8 cellular contexts compared by ENCODE assay signal in the genomic region with DNA sequence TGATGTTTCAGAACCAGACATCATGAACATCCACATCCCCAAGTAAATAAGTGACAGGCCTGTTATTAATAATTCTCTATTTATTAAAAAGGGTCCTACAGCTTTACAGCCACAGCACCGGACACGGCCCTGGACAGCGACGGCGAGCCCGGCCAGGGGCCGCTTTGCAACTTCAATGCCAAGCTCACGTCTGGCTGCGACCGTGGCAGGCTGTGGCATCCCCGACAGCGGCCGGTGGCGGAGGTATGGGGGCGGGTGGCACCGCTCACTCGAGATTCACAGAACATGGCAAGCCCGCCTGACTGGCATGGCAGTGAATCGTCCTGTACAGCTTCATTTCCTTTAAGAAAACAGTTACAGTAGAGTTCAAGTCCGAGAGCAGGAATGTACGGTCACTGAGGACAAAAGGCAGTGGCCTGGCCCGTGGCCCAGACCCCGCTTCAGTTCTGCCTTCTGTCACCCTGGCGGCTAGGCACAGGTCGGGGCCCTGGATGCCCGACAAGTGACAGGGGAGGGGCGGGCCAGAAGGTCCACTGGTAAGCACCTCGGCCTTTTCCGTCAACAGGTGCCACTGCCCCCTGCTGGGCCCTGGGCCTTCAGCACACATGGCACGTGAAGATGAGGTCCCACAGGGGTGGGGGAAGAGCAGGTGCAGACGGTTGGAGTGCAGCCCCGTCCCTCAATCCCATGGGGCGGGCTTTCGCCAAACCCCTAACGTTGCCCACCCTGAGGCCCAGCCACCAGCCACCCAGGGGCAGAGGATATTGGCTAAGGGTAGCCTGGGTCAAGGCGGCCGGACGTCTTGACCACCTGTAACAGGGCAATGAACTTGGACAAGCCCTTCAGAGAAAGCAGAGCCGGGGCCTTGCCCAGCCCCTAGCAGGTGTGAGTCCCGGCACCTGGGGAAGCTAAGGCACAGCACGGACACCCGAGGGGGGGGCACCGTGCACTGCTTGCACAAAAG. TPM values are rescaled to one million over a fixed set of nuclear protein-coding genes. Genes with fewer than 3 reads are reported as not detected.
A peak's percentile ranks its signal among the peaks of the same experiment; 100 is the strongest.
DNase-seq lines count a peak whose midpoint lies in the region; TF ChIP-seq lines count a peak whose summit lies in the region.

No MANE protein-coding gene starts in this region.

- DNase-seq in activated CD4-positive, alpha-beta T cell treated with anti-CD3 and anti-CD28 coated beads for 48 hours, result peak; percentile 47
- no peak for DNase-seq in activated CD4-positive, alpha-beta T cell treated with anti-CD3 and anti-CD28 coated beads, Interleukin-2, amount 50 U/mL, for 1 hour
- DNase-seq in right atrium auricular region (ENCODE audit: low spot score), result no peak
- DNase-seq in occipital lobe (lab: John Stamatoyannopoulos, UW), result no peak
- no peak for DNase-seq in HEK293T (ENCODE audit: extremely low spot score)
- no peak for DNase-seq in cerebellar nuclear complex (lab: John Stamatoyannopoulos, UW)

- CTCF ChIA-PET in HEK293T (lab: Yijun Ruan, JAX), result interaction anchor here (0.8 kb wide), 1 partner anchor 12 kb away, joined by 3 read pairs; no protein-coding TSS in a partner anchor

- H3K27ac ChIP-seq in VCaP (no peak overlapping the region), right atrium auricular region (peak overlapping the region; percentile 74 to 82), temporal lobe (ENCODE audit: low read depth, low read length) (peak overlapping the region; percentile 68)

- POLR2A ChIA-PET in HEK293T (lab: Yijun Ruan, JAX), result interaction anchor here (0.9 to 1.5 kb wide), 2 partner anchors 15 to 367 kb away, joined by 3 to 4 read pairs; a partner anchor contains a TSS

- H3K4me3 ChIP-seq in right atrium auricular region, result no peak overlapping the region

- H3K9me3 ChIP-seq in right atrium auricular region, result no peaks in the 10 kb centered on the region

- H3K27me3 ChIP-seq in right atrium auricular region, result no peaks in the 10 kb centered on the region

- peaks cover 33% of the 10 kb centered on the region for H3K36me3 ChIP-seq in right atrium auricular region

- peak; percentile 70 for TF ChIP-seq CTCF in VCaP (conservative IDR thresholded peaks at IDR 0.05)
- peak in 1 of 2 donors; percentile 52 for TF ChIP-seq CTCF in right atrium auricular region (IDR thresholded peaks at IDR 0.05)

- peaks cover 0 to 79% of the 10 kb centered on the region in 2 donors for H3K4me1 ChIP-seq in right atrium auricular region

TF ChIP-seq in HEK293T, 16 proteins besides CTCF, POLR2A, EP300 and RAD21:
- TF ChIP-seq ELF4 (IDR thresholded peaks at IDR 0.05), result no peak
- TF ChIP-seq, protein P1, sequence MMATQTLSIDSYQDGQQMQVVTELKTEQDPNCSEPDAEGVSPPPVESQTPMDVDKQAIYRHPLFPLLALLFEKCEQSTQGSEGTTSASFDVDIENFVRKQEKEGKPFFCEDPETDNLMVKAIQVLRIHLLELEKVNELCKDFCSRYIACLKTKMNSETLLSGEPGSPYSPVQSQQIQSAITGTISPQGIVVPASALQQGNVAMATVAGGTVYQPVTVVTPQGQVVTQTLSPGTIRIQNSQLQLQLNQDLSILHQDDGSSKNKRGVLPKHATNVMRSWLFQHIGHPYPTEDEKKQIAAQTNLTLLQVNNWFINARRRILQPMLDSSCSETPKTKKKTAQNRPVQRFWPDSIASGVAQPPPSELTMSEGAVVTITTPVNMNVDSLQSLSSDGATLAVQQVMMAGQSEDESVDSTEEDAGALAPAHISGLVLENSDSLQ (IDR thresholded peaks at IDR 0.05), result no peak
- no peak for TF ChIP-seq BHLHE40 (IDR thresholded peaks at IDR 0.05; ENCODE audit: borderline replicate concordance)
- no peak for TF ChIP-seq TARDBP (IDR thresholded peaks at IDR 0.05)
- no peak for TF ChIP-seq FOXA1 (IDR thresholded peaks at IDR 0.05)
- no peak for TF ChIP-seq SP1 (IDR thresholded peaks at IDR 0.05)
- no peak for TF ChIP-seq FOXK2 (IDR thresholded peaks at IDR 0.05)

RNA-seq across cellular contexts. Expression of a gene that starts 30.3 kb away (rescaled TPM):
- 10 to 100 TPM; 32.4 to 43.8 TPM for total RNA-seq in right atrium auricular region
- 75.7 TPM for total RNA-seq in temporal lobe
- total RNA-seq in occipital lobe, result 70.0 TPM

RNA-seq across cellular contexts. Expression of a gene that starts 30.4 kb away (rescaled TPM):
- total RNA-seq in right atrium auricular region (10 to 100 TPM; 28.5 to 41.1 TPM), temporal lobe (21.9 TPM), occipital lobe (15.3 TPM)
